9 cellular contexts compared by ENCODE assay signal in genomic region chr3:177934001-177934891, GRCh38.
A peak's percentile ranks its signal among the peaks of the same experiment; 100 is the strongest.
DNase-seq lines count a peak whose midpoint lies in the region; ATAC-seq and TF ChIP-seq lines count a peak whose summit lies in the region.
"Had no signal": no experiment of that assay in that cellular context is flagged by ENCODE, and none has a peak within 500 bp of the region (broad histone marks: within the 10 kb centered on the region; RNA-seq: fewer than 3 reads in every experiment).

No MANE protein-coding gene starts in this region.

- peaks cover 0 to 11% of the 10 kb centered on the region in 2 donors for H3K9me3 Mint-ChIP-seq in stimulated activated naive CD8-positive, alpha-beta T cell treated with anti-CD3 and anti-CD28 coated beads, Interleukin-15, amount 100 ng/mL, for 72 hours
- H3K9me3 Mint-ChIP-seq in immature natural killer cell = no peaks in the 10 kb centered on the region

- no peak for TF ChIP-seq CTCF in omental fat pad (IDR thresholded peaks at IDR 0.05)

- no peak overlapping the region for H3K4me3 Mint-ChIP-seq in stimulated activated naive CD8-positive, alpha-beta T cell treated with anti-CD3 and anti-CD28 coated beads, Interleukin-15, amount 100 ng/mL, for 72 hours
- H3K4me3 Mint-ChIP-seq in immature natural killer cell = no peak overlapping the region

- H3K4me1 Mint-ChIP-seq in stimulated activated naive CD8-positive, alpha-beta T cell treated with anti-CD3 and anti-CD28 coated beads, Interleukin-15, amount 100 ng/mL, for 72 hours = peaks cover 5% of the 10 kb centered on the region
- H3K4me1 Mint-ChIP-seq in immature natural killer cell = no peaks in the 10 kb centered on the region

- no peaks in the 10 kb centered on the region for H3K27me3 Mint-ChIP-seq in stimulated activated naive CD8-positive, alpha-beta T cell treated with anti-CD3 and anti-CD28 coated beads, Interleukin-15, amount 100 ng/mL, for 72 hours
- peaks cover 0 to 3% (median 1%) of the 10 kb centered on the region in 3 donors for H3K27me3 Mint-ChIP-seq in immature natural killer cell (ENCODE audit: low read depth in 3 of 3)

- no peaks in the 10 kb centered on the region for H3K36me3 Mint-ChIP-seq in immature natural killer cell

- H3K27ac Mint-ChIP-seq in stimulated activated naive CD8-positive, alpha-beta T cell treated with anti-CD3 and anti-CD28 coated beads, Interleukin-15, amount 100 ng/mL, for 72 hours = no peak overlapping the region
- H3K27ac Mint-ChIP-seq in immature natural killer cell = no peak overlapping the region

- DNase-seq in DMS114 treated with DMSO at 0.1 percent for 48 hours (lab: John Stamatoyannopoulos, UW; ENCODE audit: unreplicated experiment) (peak; percentile 94), NCI-H446 treated with DMSO at 0.1 percent for 48 hours (lab: John Stamatoyannopoulos, UW) (peak; percentile 5), fibroblast of gingiva (ENCODE audit: low read depth) (peak; percentile 81), omental fat pad (ENCODE audit: low spot score) (peak; percentile 70), immature natural killer cell (no peak)
- no peak for DNase-seq in stimulated activated naive CD8-positive, alpha-beta T cell treated with anti-CD3 and anti-CD28 coated beads, Interleukin-15, amount 100 ng/mL, for 72 hours
- DNase-seq in activated CD4-positive, alpha-beta T cell treated with anti-CD3 and anti-CD28 coated beads for 1 hour = no peak
- DNase-seq: NCI-H1694 had no signal

- peak; percentile 77 for ATAC-seq in omental fat pad (ENCODE audit: low FRiP score)
- no peak for ATAC-seq in stimulated activated naive CD8-positive, alpha-beta T cell treated with anti-CD3 and anti-CD28 coated beads, Interleukin-15, amount 100 ng/mL, for 72 hours
- no peak for ATAC-seq in GM18907 (IDR thresholded peaks at IDR 0.05; ENCODE audit: unreplicated experiment)

Comparison
In these comparisons a context has a peak if more than half of its experiments do, and no peak if none do; other contexts are left out.
1. DNase-seq: peak in DMS114 treated with DMSO at 0.1 percent for 48 hours (single experiment), NCI-H446 treated with DMSO at 0.1 percent for 48 hours (single experiment), fibroblast of gingiva (single experiment) and omental fat pad (single experiment); none in stimulated activated naive CD8-positive, alpha-beta T cell treated with anti-CD3 and anti-CD28 coated beads, Interleukin-15, amount 100 ng/mL, for 72 hours (0 of 2), immature natural killer cell (0 of 3) and activated CD4-positive, alpha-beta T cell treated with anti-CD3 and anti-CD28 coated beads for 1 hour (single experiment).